In genomic region chr3:150110097-150110496, GRCh38 we compare ENCODE assay signal across 16 cellular contexts.
"Had no signal": no experiment of that assay in that cellular context is flagged by ENCODE, and none has a peak within 500 bp of the region (broad histone marks: within the 10 kb centered on the region; RNA-seq: fewer than 3 reads in every experiment).

No MANE protein-coding gene starts in this region.

- H3K9me3 ChIP-seq: neutrophil, testis had no signal

- H3K27ac ChIP-seq: brain microvascular endothelial cell, neutrophil, testis had no signal

- H3K27me3 ChIP-seq: brain microvascular endothelial cell, neutrophil, testis had no signal

- H3K4me1 ChIP-seq: testis had no signal

- H3K36me3 ChIP-seq: brain microvascular endothelial cell, neutrophil had no signal

- DNase-seq: activated CD4-positive, alpha-beta memory T cell treated with anti-CD3 and anti-CD28 coated beads for 36 hours; activated CD4-positive, alpha-beta T cell treated with anti-CD3 and anti-CD28 coated beads for 1 hour; activated gamma-delta T cell; activated T-cell treated with anti-CD3 and anti-CD28 coated beads, Interleukin-2, amount 50 U/mL, for 48 hours; brain microvascular endothelial cell; cerebellar nuclear complex; endodermal cell; mammary epithelial cell; naive thymus-derived CD4-positive, alpha-beta T cell; retina; stimulated activated CD4-positive, alpha-beta T cell treated with anti-CD3 and anti-CD28 coated beads, Interleukin-4, amount 100 ng/mL, for 4 hours; stimulated activated naive CD8-positive, alpha-beta T cell treated with anti-CD3 and anti-CD28 coated beads, Interleukin-15, amount 100 ng/mL, for 72 hours; testis had no signal

- ATAC-seq: esophagus mucosa; left lobe of liver; naive thymus-derived CD4-positive, alpha-beta T cell; stimulated activated naive CD8-positive, alpha-beta T cell treated with anti-CD3 and anti-CD28 coated beads, Interleukin-15, amount 100 ng/mL, for 72 hours had no signal

- H3K4me3 ChIP-seq: testis had no signal
